ENCODE assay signal across 14 cellular contexts in the genomic region with DNA sequence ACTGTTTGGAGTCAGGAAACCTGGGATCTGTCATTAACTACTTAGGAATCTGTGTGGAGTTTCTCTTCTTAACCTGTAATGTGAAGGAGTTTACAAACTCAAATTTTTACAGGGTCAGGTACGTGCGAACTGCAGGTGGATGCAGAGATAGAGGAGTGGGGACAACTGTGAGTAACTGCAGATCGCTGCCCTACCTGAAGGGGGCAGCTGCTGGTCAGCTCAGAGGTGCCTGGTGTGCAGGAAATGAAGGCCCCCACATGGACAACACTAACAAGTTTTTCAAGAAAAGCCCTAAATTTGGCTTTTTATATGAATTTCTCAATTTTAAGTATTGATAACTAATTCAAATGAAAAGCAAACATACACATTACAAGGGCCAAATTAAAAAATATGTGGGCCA.
DNase-seq lines count a peak whose midpoint lies in the region; ATAC-seq and TF ChIP-seq lines count a peak whose summit lies in the region.
"Had no signal": no experiment of that assay in that cellular context is flagged by ENCODE, and none has a peak within 500 bp of the region (broad histone marks: within the 10 kb centered on the region; RNA-seq: fewer than 3 reads in every experiment).

No MANE protein-coding gene starts in this region.

- intact Hi-C loops in right lobe of liver (cut with DNase I) = no loop called here

- no peaks in the 10 kb centered on the region for H3K36me3 Mint-ChIP-seq in T-cell
- H3K36me3 Mint-ChIP-seq: activated naive CD8-positive, alpha-beta T cell treated with anti-CD3 and anti-CD28 coated beads, Interleukin-2, amount 10 ng/mL, durations not matched to agents 7 days and 5 days had no signal

- TF ChIP-seq POLR2A in right lobe of liver (IDR thresholded peaks at IDR 0.05) = no peak

- TF ChIP-seq CTCF in GM12865 (IDR thresholded peaks at IDR 0.05; ENCODE audit: insufficient read depth, low read depth, low read length, missing control alignments) (peak; percentile 56), right lobe of liver (IDR thresholded peaks at IDR 0.05) (peak in 3 of 4 donors; percentile 12 to 31 (median 19)), right atrium auricular region (IDR thresholded peaks at IDR 0.05) (no peak)

- 67% methylated on average over 3 of the region's 3 CpGs for WGBS in right lobe of liver (ENCODE audit: insufficient coverage, low coverage, low lambda C conversion rate, missing lambda C conversion rate)

- POLR2A ChIA-PET in T-cell (lab: Charles Lee) = no interaction called here

- no peaks in the 10 kb centered on the region for H3K36me3 ChIP-seq in right lobe of liver
- H3K36me3 ChIP-seq in right atrium auricular region = no peaks in the 10 kb centered on the region

- no peaks in the 10 kb centered on the region for H3K4me1 ChIP-seq in right lobe of liver
- H3K4me1 ChIP-seq in right atrium auricular region = no peaks in the 10 kb centered on the region

- DNase-seq in GM12865 (ENCODE audit: low read depth) = peak; percentile 11
- peak; percentile 5 for DNase-seq in RKO (ENCODE audit: low spot score)
- no peak for DNase-seq in right lobe of liver
- DNase-seq in MV-4-11 (lab: John Stamatoyannopoulos, UW) = no peak
- no peak for DNase-seq in T-cell
- no peak for DNase-seq in right atrium auricular region (ENCODE audit: low spot score)
- DNase-seq: activated B cell treated with CpG ODN at 0.5 μM for 24 hours; activated naive CD8-positive, alpha-beta T cell treated with anti-CD3 and anti-CD28 coated beads, Interleukin-2, amount 10 ng/mL, durations not matched to agents 7 days and 5 days; left ventricle myocardium superior; NK-92 treated with Interleukin-12 subunit alpha and Interleukin-12 subunit beta, amount 100 ng/mL, for 24 hours; right cardiac atrium; stimulated activated CD8-positive, alpha-beta memory T cell treated with anti-CD3 and anti-CD28 coated beads, Interleukin-4, amount 100 ng/mL, for 48 hours had no signal

- peak; percentile 52 for ATAC-seq in HG02623 (IDR thresholded peaks at IDR 0.05; ENCODE audit: unreplicated experiment)
- no peak for ATAC-seq in right lobe of liver
- ATAC-seq in activated CD4-positive, CD25-positive, alpha-beta regulatory T cell treated with anti-CD3 and anti-CD28 coated beads, Interleukin-2, amount 50 U/mL, for 24 hours = no peak
- ATAC-seq in T-cell (replicated peaks in 1 of 4) = no peak
- ATAC-seq: left ventricle myocardium superior, right cardiac atrium had no signal

- H3K27me3 ChIP-seq in right lobe of liver (no peaks in the 10 kb centered on the region), right atrium auricular region (no peaks in the 10 kb centered on the region)

- no peaks in the 10 kb centered on the region for H3K9me3 Mint-ChIP-seq in T-cell
- H3K9me3 Mint-ChIP-seq: activated B cell treated with CpG ODN at 0.5 μM for 24 hours; activated naive CD8-positive, alpha-beta T cell treated with anti-CD3 and anti-CD28 coated beads, Interleukin-2, amount 10 ng/mL, durations not matched to agents 7 days and 5 days had no signal

- CTCF ChIA-PET in T-cell (lab: Charles Lee) = no interaction called here

- H3K4me3 Mint-ChIP-seq in T-cell = no peak overlapping the region
- H3K4me3 Mint-ChIP-seq: activated B cell treated with CpG ODN at 0.5 μM for 24 hours; activated naive CD8-positive, alpha-beta T cell treated with anti-CD3 and anti-CD28 coated beads, Interleukin-2, amount 10 ng/mL, durations not matched to agents 7 days and 5 days had no signal

- no peaks in the 10 kb centered on the region for H3K4me1 Mint-ChIP-seq in T-cell
- H3K4me1 Mint-ChIP-seq: activated B cell treated with CpG ODN at 0.5 μM for 24 hours; activated naive CD8-positive, alpha-beta T cell treated with anti-CD3 and anti-CD28 coated beads, Interleukin-2, amount 10 ng/mL, durations not matched to agents 7 days and 5 days had no signal

- no peak overlapping the region for H3K27ac Mint-ChIP-seq in T-cell
- H3K27ac Mint-ChIP-seq: activated B cell treated with CpG ODN at 0.5 μM for 24 hours; activated naive CD8-positive, alpha-beta T cell treated with anti-CD3 and anti-CD28 coated beads, Interleukin-2, amount 10 ng/mL, durations not matched to agents 7 days and 5 days had no signal

- H3K9me3 ChIP-seq in right lobe of liver (no peaks in the 10 kb centered on the region), right atrium auricular region (no peaks in the 10 kb centered on the region)

- H3K4me3 ChIP-seq in GM12865 (ENCODE audit: low read depth, low read length) (no peak overlapping the region), right lobe of liver (no peak overlapping the region), right atrium auricular region (no peak overlapping the region)

- peaks cover 12 to 14% of the 10 kb centered on the region in 2 donors for H3K27me3 Mint-ChIP-seq in T-cell

- H3K27ac ChIP-seq in right lobe of liver = no peak overlapping the region
- no peak overlapping the region for H3K27ac ChIP-seq in right atrium auricular region

Comparison
In these comparisons a context has a peak if more than half of its experiments do, and no peak if none do; other contexts are left out.
1. DNase-seq: peak in GM12865 (single experiment) and RKO (single experiment); none in right lobe of liver (0 of 3), MV-4-11 (single experiment), T-cell (0 of 34) and right atrium auricular region (single experiment).
2. CTCF ChIP-seq: peak in GM12865 (single experiment) and right lobe of liver (3 of 4); none in right atrium auricular region (0 of 2).